9 cellular contexts compared by ENCODE assay signal in the genomic region with DNA sequence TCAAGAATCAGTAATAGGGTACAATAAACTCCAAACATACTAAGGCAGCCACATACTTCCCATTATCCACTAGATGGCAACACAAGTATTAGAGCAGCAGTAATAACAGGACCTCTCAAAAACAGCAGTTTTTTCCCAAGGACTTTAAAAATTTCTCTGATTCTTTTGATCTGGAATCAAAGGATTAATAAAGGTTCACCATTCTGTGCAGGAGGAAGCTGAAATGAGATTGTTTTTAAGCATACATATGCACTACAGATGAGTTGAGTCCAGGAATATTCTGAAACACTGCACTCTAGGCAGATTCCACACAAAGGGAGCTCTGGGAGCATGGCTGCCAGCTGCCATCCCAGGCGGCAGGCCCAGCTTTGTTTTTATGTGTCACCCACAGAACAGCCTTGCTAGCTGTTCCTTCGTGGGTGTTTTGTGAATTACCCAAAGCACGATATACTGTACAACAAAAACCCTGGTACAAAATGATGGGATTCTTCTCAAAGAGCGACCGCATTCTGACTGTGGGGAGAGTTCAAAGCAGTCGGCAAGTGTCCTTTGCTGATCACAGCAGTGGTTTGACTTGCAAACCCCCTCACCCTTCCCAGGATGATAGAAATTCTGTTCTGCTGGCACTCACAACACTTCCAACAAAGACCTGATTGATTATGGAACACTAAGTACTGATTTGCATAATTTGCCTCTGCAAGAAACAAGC.
A peak's percentile ranks its signal among the peaks of the same experiment; 100 is the strongest.
DNase-seq lines count a peak whose midpoint lies in the region; ATAC-seq and TF ChIP-seq lines count a peak whose summit lies in the region.
"Had no signal": no experiment of that assay in that cellular context is flagged by ENCODE, and none has a peak within 500 bp of the region (broad histone marks: within the 10 kb centered on the region; RNA-seq: fewer than 3 reads in every experiment).

No MANE protein-coding gene starts in this region.

- H3K27ac ChIP-seq in PC-3 (ENCODE audit: low read length) (no peak overlapping the region), fibroblast of lung (ENCODE audit: insufficient read depth, low read length) (no peak overlapping the region), trophoblast cell (ENCODE audit: low read depth, low read length) (no peak overlapping the region)
- H3K27ac ChIP-seq in naive thymus-derived CD4-positive, alpha-beta T cell (ENCODE audit: low read depth, low read length) = no peak overlapping the region
- H3K27ac ChIP-seq: SJCRH30 had no signal

- peak; percentile 38 for TF ChIP-seq CTCF in GM10266 (IDR thresholded peaks at IDR 0.05; ENCODE audit: control insufficient read depth, insufficient read depth, low read depth, missing control alignments)
- peak; percentile 53 for TF ChIP-seq CTCF in PC-3 (conservative IDR thresholded peaks at IDR 0.05; ENCODE audit: low read depth, low read length)
- TF ChIP-seq CTCF in fibroblast of lung (conservative IDR thresholded peaks at IDR 0.05 in 1 of 2, IDR thresholded peaks at IDR 0.05 in 1 of 2; ENCODE audit: low read depth in 1 of 2, low read length in 2 of 2) = peak; percentile 41 to 65

- H3K36me3 Mint-ChIP-seq in naive thymus-derived CD4-positive, alpha-beta T cell = peaks cover 0 to 14% (median 4%) of the 10 kb centered on the region in 5 donors
- peaks cover 18% of the 10 kb centered on the region for H3K36me3 Mint-ChIP-seq in activated T-cell treated with anti-CD3 and anti-CD28 coated beads, Interleukin-2, amount 50 U/mL, for 4 hours (ENCODE audit: insufficient read depth)

- H2AFZ ChIP-seq in PC-3 (ENCODE audit: low read length) (no peak overlapping the region), fibroblast of lung (ENCODE audit: low read length) (no peak overlapping the region), trophoblast cell (ENCODE audit: insufficient read depth, low read length, poor library complexity) (no peak overlapping the region)

- no peak overlapping the region for H3K18ac ChIP-seq in trophoblast cell (ENCODE audit: low read length)

- H3K9me3 ChIP-seq in PC-3 (ENCODE audit: low read length) = no peaks in the 10 kb centered on the region
- H3K9me3 ChIP-seq in fibroblast of lung (ENCODE audit: control insufficient read depth, insufficient read depth, low read depth, low read length) = no peaks in the 10 kb centered on the region
- H3K9me3 ChIP-seq in trophoblast cell (ENCODE audit: insufficient read depth, low read depth, low read length) = no peaks in the 10 kb centered on the region
- no peaks in the 10 kb centered on the region for H3K9me3 ChIP-seq in naive thymus-derived CD4-positive, alpha-beta T cell (ENCODE audit: control insufficient read depth in 2 of 3, low read length in 3 of 3)
- H3K9me3 ChIP-seq: SJCRH30 had no signal

- H3K27me3 ChIP-seq in PC-3 (ENCODE audit: low read length) (no peaks in the 10 kb centered on the region), fibroblast of lung (ENCODE audit: control insufficient read depth, insufficient read depth, low read length) (no peaks in the 10 kb centered on the region), trophoblast cell (ENCODE audit: insufficient read depth, low read length) (no peaks in the 10 kb centered on the region)
- no peaks in the 10 kb centered on the region for H3K27me3 ChIP-seq in naive thymus-derived CD4-positive, alpha-beta T cell (ENCODE audit: control insufficient read depth in 2 of 2, insufficient read depth in 2 of 2, low read length in 2 of 2)
- H3K27me3 ChIP-seq: SJCRH30 had no signal

- intact Hi-C loops in PC-3 (cut with micrococcal nuclease) = no loop called here
- intact Hi-C loops in naive thymus-derived CD4-positive, alpha-beta T cell (cut with micrococcal nuclease) = loop anchor here in 1 of 2 donors (10.0 kb wide), 1 partner anchor 1334 kb away; no protein-coding TSS in a partner anchor

- CTCF ChIA-PET in PC-3 (lab: Charles Lee) = no interaction called here
- CTCF ChIA-PET in naive thymus-derived CD4-positive, alpha-beta T cell (lab: Charles Lee) = no interaction called here

- POLR2A ChIA-PET in PC-3 (lab: Charles Lee; ENCODE audit: unreplicated experiment) = interaction anchor here (0.6 kb wide), 1 partner anchor 204 kb away, joined by 7 read pairs; no protein-coding TSS in a partner anchor
- POLR2A ChIA-PET in naive thymus-derived CD4-positive, alpha-beta T cell (lab: Charles Lee) = no interaction called here

- WGBS in trophoblast cell (ENCODE audit: extremely low coverage, insufficient coverage, insufficient read length) = no CpG with 5 or more reads among the region's 6 CpGs

- no peak overlapping the region for H2BK120ac ChIP-seq in trophoblast cell (ENCODE audit: insufficient read depth, low read length, poor library complexity)

- H3K4me1 ChIP-seq in PC-3 (ENCODE audit: insufficient read depth, low read length) = peaks cover 15% of the 10 kb centered on the region
- H3K4me1 ChIP-seq in fibroblast of lung (ENCODE audit: control insufficient read depth, extremely low read depth, insufficient read depth, low read length) = peaks cover 5% of the 10 kb centered on the region
- H3K4me1 ChIP-seq in trophoblast cell (ENCODE audit: control insufficient read depth in 1 of 2, insufficient read depth in 2 of 2, low read length in 2 of 2) = peaks cover 8% of the 10 kb centered on the region in 2 experiments
- H3K4me1 ChIP-seq in naive thymus-derived CD4-positive, alpha-beta T cell (ENCODE audit: control insufficient read depth in 2 of 2, insufficient read depth in 2 of 2, low read length in 2 of 2) = no peaks in the 10 kb centered on the region
- H3K4me1 ChIP-seq: SJCRH30 had no signal

- H4K20me1 ChIP-seq in PC-3 (ENCODE audit: low read length) (no peaks in the 10 kb centered on the region), fibroblast of lung (ENCODE audit: control insufficient read depth, extremely low read depth, insufficient read depth, low read length) (no peaks in the 10 kb centered on the region)

- no peaks in the 10 kb centered on the region for H3F3A ChIP-seq in PC-3 (ENCODE audit: low read length, unreplicated experiment)

- no peaks in the 10 kb centered on the region for H3K27me3 Mint-ChIP-seq in naive thymus-derived CD4-positive, alpha-beta T cell
- no peaks in the 10 kb centered on the region for H3K27me3 Mint-ChIP-seq in activated T-cell treated with anti-CD3 and anti-CD28 coated beads, Interleukin-2, amount 50 U/mL, for 4 hours (ENCODE audit: low read depth)

- no peak overlapping the region for H4K12ac ChIP-seq in trophoblast cell (ENCODE audit: low read depth, low read length)

- H2BK5ac ChIP-seq in trophoblast cell (ENCODE audit: low read depth, low read length, poor library complexity) = no peak overlapping the region

- peak overlapping the region; percentile 29 for H4K91ac ChIP-seq in trophoblast cell (ENCODE audit: low read depth, low read length)

- no peaks in the 10 kb centered on the region for H3K79me1 ChIP-seq in trophoblast cell (ENCODE audit: low read length)

- no peak overlapping the region for H3K27ac Mint-ChIP-seq in naive thymus-derived CD4-positive, alpha-beta T cell

- no peak overlapping the region for H3K4ac ChIP-seq in trophoblast cell (ENCODE audit: low read depth, low read length)

- no peak overlapping the region for H3K4me2 ChIP-seq in PC-3 (ENCODE audit: low read length)
- H3K4me2 ChIP-seq in fibroblast of lung (ENCODE audit: extremely low read depth, insufficient read depth, low read length) = no peak overlapping the region
- H3K4me2 ChIP-seq in trophoblast cell (ENCODE audit: low read length) = no peak overlapping the region

- H3K9me3 Mint-ChIP-seq in naive thymus-derived CD4-positive, alpha-beta T cell = no peaks in the 10 kb centered on the region
- H3K9me3 Mint-ChIP-seq in activated T-cell treated with anti-CD3 and anti-CD28 coated beads, Interleukin-2, amount 50 U/mL, for 4 hours = no peaks in the 10 kb centered on the region

- H3K79me2 ChIP-seq in PC-3 (ENCODE audit: low read length) (peaks cover 23% of the 10 kb centered on the region), fibroblast of lung (ENCODE audit: control insufficient read depth, insufficient read depth, low read length) (peaks cover 6% of the 10 kb centered on the region), trophoblast cell (ENCODE audit: control insufficient read depth, insufficient read depth, low read length, poor library complexity) (no peaks in the 10 kb centered on the region)

- H2AK5ac ChIP-seq in trophoblast cell (ENCODE audit: low read length) = no peak overlapping the region

- ATAC-seq in PC-3 = peak; percentile 34; the same call in 1 of the 2 replicates
- no peak for ATAC-seq in naive thymus-derived CD4-positive, alpha-beta T cell
- ATAC-seq in HG03521 (IDR thresholded peaks at IDR 0.05; ENCODE audit: unreplicated experiment) = no peak
- no peak for ATAC-seq in activated T-cell treated with anti-CD3 and anti-CD28 coated beads, Interleukin-2, amount 50 U/mL, for 4 hours
- ATAC-seq in GM21786 (IDR thresholded peaks at IDR 0.05; ENCODE audit: unreplicated experiment) = no peak

- no peaks in the 10 kb centered on the region for H3K9me2 ChIP-seq in PC-3 (replicated peaks; ENCODE audit: low read length)

- H3K4me1 Mint-ChIP-seq in naive thymus-derived CD4-positive, alpha-beta T cell = peaks cover 0 to 43% (median 25%) of the 10 kb centered on the region in 7 donors
- H3K4me1 Mint-ChIP-seq in activated T-cell treated with anti-CD3 and anti-CD28 coated beads, Interleukin-2, amount 50 U/mL, for 4 hours (ENCODE audit: low read depth) = peaks cover 16% of the 10 kb centered on the region

- H2BK12ac ChIP-seq in trophoblast cell (ENCODE audit: low read length) = no peak overlapping the region

- H3K23ac ChIP-seq in trophoblast cell (ENCODE audit: low read length) = no peak overlapping the region

- H3K4me3 Mint-ChIP-seq in naive thymus-derived CD4-positive, alpha-beta T cell = no peak overlapping the region
- H3K4me3 Mint-ChIP-seq in activated T-cell treated with anti-CD3 and anti-CD28 coated beads, Interleukin-2, amount 50 U/mL, for 4 hours = no peak overlapping the region

- H4K8ac ChIP-seq in trophoblast cell (ENCODE audit: low read depth, low read length) = no peak overlapping the region

- peak overlapping the region; percentile 34 for H3K14ac ChIP-seq in trophoblast cell (ENCODE audit: low read length)

- H3K36me3 ChIP-seq in PC-3 (ENCODE audit: low read depth, low read length) = no peaks in the 10 kb centered on the region
- no peaks in the 10 kb centered on the region for H3K36me3 ChIP-seq in fibroblast of lung (ENCODE audit: control insufficient read depth, insufficient read depth, low read length)
- no peaks in the 10 kb centered on the region for H3K36me3 ChIP-seq in trophoblast cell (ENCODE audit: control insufficient read depth in 1 of 2, insufficient read depth in 2 of 2, low read length in 2 of 2)
- no peaks in the 10 kb centered on the region for H3K36me3 ChIP-seq in naive thymus-derived CD4-positive, alpha-beta T cell (ENCODE audit: control insufficient read depth in 2 of 3, insufficient read depth in 3 of 3, low read length in 3 of 3)
- H3K36me3 ChIP-seq: SJCRH30 had no signal

- no peak for DNase-seq in GM10266 (ENCODE audit: extremely low spot score)
- no peak for DNase-seq in PC-3
- peak; percentile 33 to 43 for DNase-seq in fibroblast of lung (ENCODE audit: low read depth in 2 of 2)
- no peak for DNase-seq in trophoblast cell
- no peak for DNase-seq in naive thymus-derived CD4-positive, alpha-beta T cell
- no peak for DNase-seq in activated T-cell treated with anti-CD3 and anti-CD28 coated beads, Interleukin-2, amount 50 U/mL, for 4 hours

- H3K4me3 ChIP-seq in PC-3 (ENCODE audit: low read length) (no peak overlapping the region), fibroblast of lung (replicated peaks in 1 of 4; ENCODE audit: control extremely low read depth in 1 of 4, insufficient read depth in 1 of 4, low read depth in 3 of 4, low read length in 4 of 4) (no peak overlapping the region), trophoblast cell (ENCODE audit: low read depth, low read length) (no peak overlapping the region)
- no peak overlapping the region for H3K4me3 ChIP-seq in naive thymus-derived CD4-positive, alpha-beta T cell (ENCODE audit: low read length)
- H3K4me3 ChIP-seq: SJCRH30 had no signal

- BruUV-seq in PC-3 (replicated peaks; lab: Mats Ljungman, UMichigan) = no TSS peak

- H3K9ac ChIP-seq in PC-3 (ENCODE audit: low read length) = no peak overlapping the region
- no peak overlapping the region for H3K9ac ChIP-seq in fibroblast of lung (ENCODE audit: insufficient read depth, low read length)
- H3K9ac ChIP-seq in trophoblast cell (ENCODE audit: low read length) = no peak overlapping the region

Comparison
In these comparisons a context has a peak if more than half of its experiments do, and no peak if none do; other contexts are left out.
1. DNase-seq: peak in fibroblast of lung (2 of 2); none in GM10266 (single experiment), PC-3 (single experiment), trophoblast cell (0 of 2), naive thymus-derived CD4-positive, alpha-beta T cell (0 of 9) and activated T-cell treated with anti-CD3 and anti-CD28 coated beads, Interleukin-2, amount 50 U/mL, for 4 hours (single experiment).
2. Peak in every context shown above with its lines, with median percentiles within 50 percentile points of each other: CTCF ChIP-seq.